Comparison of ENCODE assay signal across 8 cellular contexts in genomic region chr1:227316456-227316855, GRCh38. TPM values are rescaled to one million over a fixed set of nuclear protein-coding genes. Genes with fewer than 3 reads are reported as not detected.
DNase-seq lines count a peak whose midpoint lies in the region; ATAC-seq and TF ChIP-seq lines count a peak whose summit lies in the region.

No MANE protein-coding gene starts in this region.

- peak overlapping the region; percentile 38 for H3K14ac ChIP-seq in IMR-90 (replicated peaks; ENCODE audit: low read depth, low read length)

- peaks cover 3% of the 10 kb centered on the region; the same call in 1 of the 2 replicates for H3K9me1 ChIP-seq in IMR-90 (ENCODE audit: insufficient read depth, low read length)

- H3K9me3 Mint-ChIP-seq in nephron progenitor cell, result no peaks in the 10 kb centered on the region

- H3K4me1 Mint-ChIP-seq in nephron progenitor cell, result peaks cover 41% of the 10 kb centered on the region

- peaks cover 7 to 12% of the 10 kb centered on the region in 2 experiments for H3K79me1 ChIP-seq in IMR-90 (ENCODE audit: low read depth in 1 of 2, low read length in 2 of 2)

- H3K4me2 ChIP-seq in IMR-90 (ENCODE audit: low read depth, low read length), result peak overlapping the region; percentile 84

- H2BK120ac ChIP-seq in IMR-90 (ENCODE audit: low read depth, low read length), result no peak overlapping the region

- TF ChIP-seq POLR2A in IMR-90 (IDR thresholded peaks at IDR 0.05; ENCODE audit: low read depth, low read length), result no peak

- H2BK20ac ChIP-seq in IMR-90 (ENCODE audit: low read depth, low read length), result no peak overlapping the region

- no peak overlapping the region for H2BK15ac ChIP-seq in IMR-90 (ENCODE audit: low read depth, low read length)

- no peak overlapping the region for H2AK5ac ChIP-seq in IMR-90 (ENCODE audit: low read depth, low read length)

- no peak overlapping the region for H4K8ac ChIP-seq in IMR-90 (ENCODE audit: low read depth in 2 of 2, low read length in 2 of 2)

- H3K23ac ChIP-seq in IMR-90 (ENCODE audit: low read depth, low read length), result peak overlapping the region; percentile 43; the same call in 1 of the 2 replicates

- in situ Hi-C loops in IMR-90 (cut with MboI; ENCODE audit: low sequenced_read_pairs), result no loop called here

- peaks cover 12% of the 10 kb centered on the region; the same call in 1 of the 2 replicates for H4K20me1 ChIP-seq in IMR-90 (ENCODE audit: insufficient read depth, low read length)

- H3K9ac ChIP-seq in IMR-90 (ENCODE audit: low read depth, low read length), result peak overlapping the region; percentile 57

- H3K4me1 ChIP-seq in IMR-90 (ENCODE audit: control insufficient read depth, insufficient read depth, low read length), result peaks cover 4% of the 10 kb centered on the region; the same call in 1 of the 2 replicates

- peak overlapping the region; percentile 100 for H3K4me3 Mint-ChIP-seq in nephron progenitor cell

- no peaks in the 10 kb centered on the region for H3K9me3 ChIP-seq in IMR-90 (ENCODE audit: control insufficient read depth, insufficient read depth, low read length)

- ATAC-seq in IMR-90 (ENCODE audit: low read depth), result no peak
- no peak for ATAC-seq in HG02852 (IDR thresholded peaks at IDR 0.05; ENCODE audit: unreplicated experiment)
- ATAC-seq in HG03039 (IDR thresholded peaks at IDR 0.05; ENCODE audit: unreplicated experiment), result no peak

- no TSS peak for BruUV-seq in IMR-90 (replicated peaks; lab: Mats Ljungman, UMichigan)

- no peaks in the 10 kb centered on the region for H3K27me3 ChIP-seq in IMR-90 (ENCODE audit: control insufficient read depth, insufficient read depth, low read length)

- H3K36me3 ChIP-seq in IMR-90 (ENCODE audit: control insufficient read depth, insufficient read depth, low read length), result 0 out of 2 replicates have a peak, but pooled peaks cover 3% of the 10 kb centered on the region

- no peak overlapping the region for H2AFZ ChIP-seq in IMR-90 (replicated peaks; ENCODE audit: low read length, poor library complexity)

- peaks cover 12% of the 10 kb centered on the region for H3K27me3 Mint-ChIP-seq in nephron progenitor cell (ENCODE audit: low read depth, poor library complexity)

- TF ChIP-seq RAD21 in IMR-90 (IDR thresholded peaks at IDR 0.05; ENCODE audit: low read length), result no peak

- no peak overlapping the region for H4K5ac ChIP-seq in IMR-90 (ENCODE audit: low read depth, low read length)

- no peak overlapping the region for H4K91ac ChIP-seq in IMR-90 (ENCODE audit: insufficient read depth, low read depth, low read length)

- H2AK9ac ChIP-seq in IMR-90 (replicated peaks; ENCODE audit: low read depth, low read length, poor library complexity), result no peak overlapping the region

- H3K4me3 ChIP-seq in AG04449 (ENCODE audit: low read depth, low read length) (peak overlapping the region; percentile 76), IMR-90 (ENCODE audit: insufficient read depth, low read depth, low read length) (peak overlapping the region; percentile 89), coronary artery (peak overlapping the region; percentile 97)

- POLR2A ChIA-PET in AG04449 (lab: Yijun Ruan, JAX), result no interaction called here
- POLR2A ChIA-PET in IMR-90 (lab: Charles Lee; ENCODE audit: unreplicated experiment), result no interaction called here

- TF ChIP-seq CTCF in AG04449 (IDR thresholded peaks at IDR 0.05; ENCODE audit: insufficient read depth, low read length, missing control alignments), result no peak
- TF ChIP-seq CTCF in IMR-90 (conservative IDR thresholded peaks at IDR 0.05; ENCODE audit: low read depth, low read length), result no peak
- TF ChIP-seq CTCF in coronary artery (IDR thresholded peaks at IDR 0.05), result no peak
- no peak for TF ChIP-seq CTCF in nephron progenitor cell (IDR thresholded peaks at IDR 0.05)

- H3K18ac ChIP-seq in IMR-90 (ENCODE audit: low read depth, low read length), result 0 out of 2 replicates have a peak overlapping the region, but pooled peaks have one; percentile 43

- CTCF ChIA-PET in AG04449 (lab: Yijun Ruan, JAX) (interaction anchor here (0.6 to 0.8 kb wide), 4 partner anchors 131 to 223 kb away, joined by 3 read pairs; no protein-coding TSS in a partner anchor), IMR-90 (lab: Yijun Ruan, JAX) (interaction anchor here (1.0 kb wide), 1 partner anchor 124 kb away, joined by 3 read pairs; no protein-coding TSS in a partner anchor)

- intact Hi-C loops in IMR-90 (cut with micrococcal nuclease), result loop anchor here (2.0 to 10.0 kb wide), 3 partner anchors 124 to 402 kb away; no protein-coding TSS in a partner anchor

- peak overlapping the region; percentile 53 for H2BK5ac ChIP-seq in IMR-90 (ENCODE audit: low read depth, low read length, poor library complexity, severe bottlenecking)

- no peak overlapping the region for H3K56ac ChIP-seq in IMR-90 (ENCODE audit: extremely low read depth, insufficient read depth, low read length)

- DNase-seq in AG04449 (ENCODE audit: low read depth, low spot score) (no peak), IMR-90 (no peak), coronary artery (ENCODE audit: low spot score) (no peak), nephron progenitor cell (no peak), EL (no peak), NCI-H748 (lab: John Stamatoyannopoulos, UW; ENCODE audit: unreplicated experiment) (no peak)

- dilution Hi-C loops in IMR-90 (cut with HindIII; ENCODE audit: low sequenced_read_pairs, unreplicated experiment), result no loop called here

- H3K27ac Mint-ChIP-seq in nephron progenitor cell, result no peak overlapping the region

- no peak overlapping the region; the same call in 1 of the 2 replicates for H3K27ac ChIP-seq in IMR-90 (ENCODE audit: insufficient read depth, low read length)
- peak overlapping the region; percentile 29 to 89 for H3K27ac ChIP-seq in coronary artery

- H3K36me3 Mint-ChIP-seq in nephron progenitor cell (ENCODE audit: low read depth), result peaks cover 10% of the 10 kb centered on the region

- H3K4ac ChIP-seq in IMR-90 (ENCODE audit: low read depth, low read length), result no peak overlapping the region

TF ChIP-seq in IMR-90, 13 proteins besides CTCF, POLR2A, EP300 and RAD21:
- no peak for TF ChIP-seq FOS (IDR thresholded peaks at IDR 0.05; ENCODE audit: low read depth, low read length)
- no peak for TF ChIP-seq NFE2L2 (IDR thresholded peaks at IDR 0.05; ENCODE audit: low read depth, low read length)
- TF ChIP-seq BHLHE40 (IDR thresholded peaks at IDR 0.05; ENCODE audit: low read depth, low read length), result no peak
- no peak for TF ChIP-seq SMC3 (IDR thresholded peaks at IDR 0.05; ENCODE audit: low read depth, low read length)
- no peak for TF ChIP-seq CHD1 (IDR thresholded peaks at IDR 0.05; ENCODE audit: low read depth, low read length)
- TF ChIP-seq, protein P1, sequence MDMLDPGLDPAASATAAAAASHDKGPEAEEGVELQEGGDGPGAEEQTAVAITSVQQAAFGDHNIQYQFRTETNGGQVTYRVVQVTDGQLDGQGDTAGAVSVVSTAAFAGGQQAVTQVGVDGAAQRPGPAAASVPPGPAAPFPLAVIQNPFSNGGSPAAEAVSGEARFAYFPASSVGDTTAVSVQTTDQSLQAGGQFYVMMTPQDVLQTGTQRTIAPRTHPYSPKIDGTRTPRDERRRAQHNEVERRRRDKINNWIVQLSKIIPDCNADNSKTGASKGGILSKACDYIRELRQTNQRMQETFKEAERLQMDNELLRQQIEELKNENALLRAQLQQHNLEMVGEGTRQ (IDR thresholded peaks at IDR 0.05; ENCODE audit: low read depth, low read length), result no peak
- TF ChIP-seq, protein P2, sequence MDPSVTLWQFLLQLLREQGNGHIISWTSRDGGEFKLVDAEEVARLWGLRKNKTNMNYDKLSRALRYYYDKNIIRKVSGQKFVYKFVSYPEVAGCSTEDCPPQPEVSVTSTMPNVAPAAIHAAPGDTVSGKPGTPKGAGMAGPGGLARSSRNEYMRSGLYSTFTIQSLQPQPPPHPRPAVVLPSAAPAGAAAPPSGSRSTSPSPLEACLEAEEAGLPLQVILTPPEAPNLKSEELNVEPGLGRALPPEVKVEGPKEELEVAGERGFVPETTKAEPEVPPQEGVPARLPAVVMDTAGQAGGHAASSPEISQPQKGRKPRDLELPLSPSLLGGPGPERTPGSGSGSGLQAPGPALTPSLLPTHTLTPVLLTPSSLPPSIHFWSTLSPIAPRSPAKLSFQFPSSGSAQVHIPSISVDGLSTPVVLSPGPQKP (IDR thresholded peaks at IDR 0.05; ENCODE audit: borderline replicate concordance, low read depth, low read length), result no peak
- TF ChIP-seq CEBPB (IDR thresholded peaks at IDR 0.05; ENCODE audit: low read depth, low read length), result no peak
- TF ChIP-seq MAZ (IDR thresholded peaks at IDR 0.05; ENCODE audit: borderline replicate concordance, low read depth, low read length), result no peak
- no peak for TF ChIP-seq MAFK (IDR thresholded peaks at IDR 0.05; ENCODE audit: low read depth, low read length)
- no peak for TF ChIP-seq MXI1 (IDR thresholded peaks at IDR 0.05; ENCODE audit: borderline replicate concordance, low read depth, low read length)
- TF ChIP-seq RCOR1 (IDR thresholded peaks at IDR 0.05; ENCODE audit: insufficient replicate concordance, low read length), result no peak
- TF ChIP-seq RFX5 (IDR thresholded peaks at IDR 0.05; ENCODE audit: low read depth, low read length), result no peak

RNA-seq across cellular contexts. Expression of gene CDC42BPA, which starts 1.8 kb away (rescaled TPM):
- total RNA-seq in IMR-90 (2012; rRNA removed), result 27.8 and 36.4 TPM in 2 replicates
- 7.7 and 9.4 TPM in 2 replicates for polyA plus RNA-seq in IMR-90 (2012; rRNA removed)
- polyA plus RNA-seq in IMR-90 (2012; cell fraction: cytosol; rRNA removed), result 2.8 and 4.1 TPM in 2 replicates
- 8.9 and 19.7 TPM in 2 replicates for polyA plus RNA-seq in IMR-90 (2012; cell fraction: nucleus; rRNA removed; ENCODE audit: low replicate concordance)
